16 cellular contexts compared by ENCODE assay signal in the genomic region with DNA sequence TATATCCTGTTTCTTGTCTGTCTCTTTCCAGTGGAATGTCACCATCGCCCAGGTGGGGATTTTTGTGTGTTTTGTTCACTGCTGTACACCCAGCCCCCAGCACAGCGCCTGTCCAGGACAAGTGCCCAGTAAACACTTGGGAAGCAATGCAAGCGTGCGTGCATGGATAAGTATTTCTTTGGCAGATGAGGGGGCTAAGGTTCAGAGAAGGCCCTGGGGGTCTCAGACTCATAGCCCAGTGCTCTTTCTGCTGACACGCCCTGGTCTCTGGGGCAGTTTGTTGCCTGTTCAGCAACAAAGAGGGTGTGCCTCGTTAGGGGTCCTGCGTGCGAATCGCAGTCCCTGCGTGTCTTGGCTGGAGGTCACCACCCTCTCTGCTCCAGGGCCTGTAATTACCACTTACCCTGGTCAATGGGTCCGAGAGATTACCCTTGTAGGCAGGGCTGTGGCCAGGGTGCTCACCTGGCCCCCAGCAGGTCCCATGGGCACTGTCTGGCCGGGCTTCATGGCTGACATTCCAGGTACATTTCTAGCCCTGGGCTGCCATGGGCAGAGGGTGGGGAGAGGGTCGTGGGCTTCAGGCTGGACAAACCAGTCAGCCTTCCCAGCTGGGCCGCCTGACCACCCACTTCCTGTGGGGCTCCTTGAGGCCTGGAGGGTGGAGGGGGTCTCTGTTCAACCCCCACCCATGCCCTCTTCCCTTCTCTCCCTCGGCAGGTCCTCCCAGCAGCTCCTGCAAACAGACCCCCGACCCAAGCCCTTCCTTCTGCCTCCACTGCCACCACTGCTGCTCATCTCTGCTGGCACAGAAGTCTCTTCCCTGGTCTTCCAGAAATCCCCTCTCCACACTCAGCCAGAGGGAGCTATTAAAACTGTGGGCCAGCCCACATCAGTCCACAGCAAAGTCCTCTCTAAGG.
A peak's percentile ranks its signal among the peaks of the same experiment; 100 is the strongest.
DNase-seq lines count a peak whose midpoint lies in the region; TF ChIP-seq lines count a peak whose summit lies in the region.
"Had no signal": no experiment of that assay in that cellular context is flagged by ENCODE, and none has a peak within 500 bp of the region (broad histone marks: within the 10 kb centered on the region; RNA-seq: fewer than 3 reads in every experiment).

No MANE protein-coding gene starts in this region.

- no peak for TF ChIP-seq POLR2A in suprapubic skin (IDR thresholded peaks at IDR 0.05)

- no peak for TF ChIP-seq EP300 in suprapubic skin (IDR thresholded peaks at IDR 0.05)

- H3K9me3 Mint-ChIP-seq in chondrocyte (ENCODE audit: low read depth), result no peaks in the 10 kb centered on the region

- H3K36me3 Mint-ChIP-seq in chondrocyte (ENCODE audit: low read depth), result no peaks in the 10 kb centered on the region

- H3K4me3 ChIP-seq in NT2/D1 (ENCODE audit: insufficient read length, low read depth) (no peak overlapping the region), mononuclear cell (ENCODE audit: low read length) (peak overlapping the region; percentile 35), suprapubic skin (no peak overlapping the region)
- H3K4me3 ChIP-seq: BLaER1 treated with 17β-estradiol and CSF1 and Interleukin-3, amounts not matched to agents 10 nM and 100 nM had no signal

- H3K27ac ChIP-seq in suprapubic skin, result peak overlapping the region; percentile 63
- H3K27ac ChIP-seq: VCaP had no signal

- H3K27ac Mint-ChIP-seq in chondrocyte (ENCODE audit: unreplicated experiment), result peak overlapping the region; percentile 90

- no peak overlapping the region for H3K4me3 Mint-ChIP-seq in chondrocyte (ENCODE audit: unreplicated experiment)

- H3K27me3 Mint-ChIP-seq in chondrocyte (ENCODE audit: low read depth), result no peaks in the 10 kb centered on the region

- H3K4me1 Mint-ChIP-seq in chondrocyte (ENCODE audit: low read depth), result peaks cover 20% of the 10 kb centered on the region

- H3K27me3 ChIP-seq in NT2/D1 (ENCODE audit: insufficient read depth, insufficient read length) (no peaks in the 10 kb centered on the region), mononuclear cell (ENCODE audit: insufficient read depth, low read length) (no peaks in the 10 kb centered on the region), suprapubic skin (no peaks in the 10 kb centered on the region)

- H3K4me1 ChIP-seq in NT2/D1 (ENCODE audit: insufficient read depth, insufficient read length) (peaks cover 13% of the 10 kb centered on the region), mononuclear cell (ENCODE audit: insufficient read depth, low read length) (peaks cover 81% of the 10 kb centered on the region), suprapubic skin (peaks cover 48% of the 10 kb centered on the region)

- H3K9me3 ChIP-seq in NT2/D1 (ENCODE audit: insufficient read depth, low read length), result no peaks in the 10 kb centered on the region
- no peaks in the 10 kb centered on the region for H3K9me3 ChIP-seq in mononuclear cell (ENCODE audit: low read depth, low read length)
- H3K9me3 ChIP-seq in suprapubic skin, result no peaks in the 10 kb centered on the region
- H3K9me3 ChIP-seq: BLaER1 treated with 17β-estradiol and CSF1 and Interleukin-3, amounts not matched to agents 10 nM and 100 nM had no signal

- no peak for DNase-seq in NT2/D1 (ENCODE audit: low read depth, low spot score)
- no peak for DNase-seq in chondrocyte (ENCODE audit: low spot score)
- DNase-seq in suprapubic skin (ENCODE audit: low spot score in 2 of 2), result peak in 1 of 2 donors; percentile 69
- DNase-seq in pons (ENCODE audit: low spot score), result no peak
- no peak for DNase-seq in hippocampal formation (lab: John Stamatoyannopoulos, UW)
- DNase-seq in epidermal melanocyte (ENCODE audit: insufficient read length, low spot score), result no peak
- DNase-seq in NCI-H2171 (lab: John Stamatoyannopoulos, UW), result no peak
- DNase-seq: activated naive CD4-positive, alpha-beta T cell treated with Interleukin-2 at 50 U/mL for 16 hours; central memory CD4-positive, alpha-beta T cell; GDM1; hypothalamus; NCI-H2227 treated with DMSO at 0.1 percent for 48 hours; nucleus accumbens had no signal

- peak overlapping the region; percentile 34 for H3K9ac ChIP-seq in NT2/D1 (ENCODE audit: insufficient read length, low read depth)

- 82% methylated on average over 13 of the region's 16 CpGs for WGBS in suprapubic skin

- TF ChIP-seq CTCF in chondrocyte (IDR thresholded peaks at IDR 0.05) (no peak), suprapubic skin (IDR thresholded peaks at IDR 0.05) (no peak)

- H3K36me3 ChIP-seq in NT2/D1 (ENCODE audit: insufficient read depth, insufficient read length, low read length), result no peaks in the 10 kb centered on the region
- H3K36me3 ChIP-seq in suprapubic skin, result no peaks in the 10 kb centered on the region
- H3K36me3 ChIP-seq: BLaER1 treated with 17β-estradiol and CSF1 and Interleukin-3, amounts not matched to agents 10 nM and 100 nM had no signal
